In genomic region chr11:133833899-133834296, GRCh38 we compare ENCODE assay signal across 29 cellular contexts. TPM values are rescaled to one million over a fixed set of nuclear protein-coding genes. Genes with fewer than 3 reads are reported as not detected.
DNase-seq lines count a peak whose midpoint lies in the region; ATAC-seq and TF ChIP-seq lines count a peak whose summit lies in the region.
"Had no signal": no experiment of that assay in that cellular context is flagged by ENCODE, and none has a peak within 500 bp of the region (broad histone marks: within the 10 kb centered on the region; RNA-seq: fewer than 3 reads in every experiment).

No MANE protein-coding gene starts in this region.

- H3K36me3 ChIP-seq in tibial nerve, result no peaks in the 10 kb centered on the region
- no peaks in the 10 kb centered on the region for H3K36me3 ChIP-seq in mesendoderm (ENCODE audit: control insufficient read depth, insufficient read depth, low read length)
- H3K36me3 ChIP-seq: colonic mucosa, thyroid gland had no signal

- no peak overlapping the region for H3K56ac ChIP-seq in mesendoderm (ENCODE audit: low read length)

- H3K23ac ChIP-seq in mesendoderm (ENCODE audit: low read length), result no peak overlapping the region

- no peak overlapping the region for H3K4me2 ChIP-seq in mesendoderm (ENCODE audit: low read length)
- H3K4me2 ChIP-seq: GM23338 had no signal

- intact Hi-C loops in natural killer cell (cut with micrococcal nuclease), result no loop called here

- no peak overlapping the region for H2BK120ac ChIP-seq in mesendoderm (ENCODE audit: low read depth, low read length)

- H3K36me3 Mint-ChIP-seq in natural killer cell, result no peaks in the 10 kb centered on the region
- no peaks in the 10 kb centered on the region for H3K36me3 Mint-ChIP-seq in natural killer cell treated with Interleukin-12 subunit alpha and Interleukin-12 subunit beta and Interleukin-15 and Interleukin-18, amount 100 ng/mL, for 72 hours
- H3K36me3 Mint-ChIP-seq: activated naive CD4-positive, alpha-beta T cell treated with anti-CD3 and anti-CD28 coated beads, Interleukin-2, amount 50 U/mL, for 72 hours; CD4-positive, CD25-positive, alpha-beta regulatory T cell had no signal

- H3K27me3 Mint-ChIP-seq in natural killer cell (ENCODE audit: low read depth in 2 of 2), result no peaks in the 10 kb centered on the region
- H3K27me3 Mint-ChIP-seq in natural killer cell treated with Interleukin-12 subunit alpha and Interleukin-12 subunit beta and Interleukin-15 and Interleukin-18, amount 100 ng/mL, for 72 hours, result peaks cover 3 to 10% of the 10 kb centered on the region in 2 donors
- H3K27me3 Mint-ChIP-seq: CD4-positive, CD25-positive, alpha-beta regulatory T cell had no signal

- peak overlapping the region; percentile 40 for H3K4me3 Mint-ChIP-seq in natural killer cell
- H3K4me3 Mint-ChIP-seq in natural killer cell treated with Interleukin-12 subunit alpha and Interleukin-12 subunit beta and Interleukin-15 and Interleukin-18, amount 100 ng/mL, for 72 hours, result no peak overlapping the region
- H3K4me3 Mint-ChIP-seq: CD4-positive, CD25-positive, alpha-beta regulatory T cell; GM23338 had no signal

- peak overlapping the region in 3 of 4 donors; percentile 7 to 64 (median 55) for H3K27ac ChIP-seq in tibial nerve
- no peak overlapping the region for H3K27ac ChIP-seq in mesendoderm (ENCODE audit: low read depth, low read length)
- H3K27ac ChIP-seq: colonic mucosa, parathyroid adenoma, thyroid gland had no signal

- H3K79me2 ChIP-seq in mesendoderm (ENCODE audit: control insufficient read depth, insufficient read depth, low read length), result no peaks in the 10 kb centered on the region
- H3K79me2 ChIP-seq: parathyroid adenoma had no signal

- peak; percentile 8 for DNase-seq in NCI-H345 treated with DMSO at 0.1 percent for 48 hours (lab: John Stamatoyannopoulos, UW; ENCODE audit: unreplicated experiment)
- DNase-seq in NCI-H345 (lab: John Stamatoyannopoulos, UW), result no peak
- DNase-seq in natural killer cell, result no peak
- DNase-seq in natural killer cell treated with Interleukin-12 subunit alpha and Interleukin-12 subunit beta and Interleukin-15 and Interleukin-18, amount 100 ng/mL, for 72 hours (ENCODE audit: low spot score), result no peak
- peak; percentile 57 for DNase-seq in left kidney (ENCODE audit: low read depth, low spot score)
- DNase-seq in tibial nerve (ENCODE audit: low spot score in 2 of 2), result no peak
- DNase-seq in mesendoderm, result no peak
- DNase-seq: aorta; CD4-positive, CD25-positive, alpha-beta regulatory T cell; colonic mucosa; NCI-H146; NCI-H2171; NCI-H524 treated with DMSO at 0.1 percent for 48 hours; retina; Right ventricle myocardium superior; stimulated activated CD8-positive, alpha-beta memory T cell treated with anti-CD3 and anti-CD28 coated beads, Interleukin-4, amount 100 ng/mL, for 48 hours; T-helper 2 cell; thyroid gland had no signal

- H3K9me3 Mint-ChIP-seq in natural killer cell, result no peaks in the 10 kb centered on the region
- no peaks in the 10 kb centered on the region for H3K9me3 Mint-ChIP-seq in natural killer cell treated with Interleukin-12 subunit alpha and Interleukin-12 subunit beta and Interleukin-15 and Interleukin-18, amount 100 ng/mL, for 72 hours

- H3K9ac ChIP-seq in mesendoderm (ENCODE audit: low read length), result no peak overlapping the region
- H3K9ac ChIP-seq: parathyroid adenoma had no signal

- no peak overlapping the region for H3K4me3 ChIP-seq in tibial nerve
- H3K4me3 ChIP-seq in mesendoderm (ENCODE audit: low read length), result no peak overlapping the region
- H3K4me3 ChIP-seq: colonic mucosa, GM23338, thyroid gland had no signal

- H4K8ac ChIP-seq in mesendoderm (ENCODE audit: low read depth, low read length), result no peak overlapping the region

- ATAC-seq in natural killer cell (no peak), GM19324 (IDR thresholded peaks at IDR 0.05; ENCODE audit: low FRiP score, unreplicated experiment) (no peak)
- ATAC-seq in natural killer cell treated with Interleukin-12 subunit alpha and Interleukin-12 subunit beta and Interleukin-15 and Interleukin-18, amount 100 ng/mL, for 72 hours, result no peak
- ATAC-seq: GM23338; naive thymus-derived CD8-positive, alpha-beta T cell; Panc1 had no signal

- no peak for TF ChIP-seq POLR2A in tibial nerve (IDR thresholded peaks at IDR 0.05)

- no peak overlapping the region for H2BK15ac ChIP-seq in mesendoderm (replicated peaks; ENCODE audit: low read depth)

- no peak for TF ChIP-seq CTCF in natural killer cell (IDR thresholded peaks at IDR 0.05)
- no peak for TF ChIP-seq CTCF in tibial nerve (IDR thresholded peaks at IDR 0.05)

- peaks cover 15 to 24% of the 10 kb centered on the region in 2 donors for H3K4me1 Mint-ChIP-seq in natural killer cell
- H3K4me1 Mint-ChIP-seq in natural killer cell treated with Interleukin-12 subunit alpha and Interleukin-12 subunit beta and Interleukin-15 and Interleukin-18, amount 100 ng/mL, for 72 hours (ENCODE audit: low read depth in 2 of 2), result peaks cover 4 to 20% of the 10 kb centered on the region in 2 donors

- no peak overlapping the region for H3K27ac Mint-ChIP-seq in natural killer cell
- peak overlapping the region in 1 of 2 donors; percentile 24 for H3K27ac Mint-ChIP-seq in natural killer cell treated with Interleukin-12 subunit alpha and Interleukin-12 subunit beta and Interleukin-15 and Interleukin-18, amount 100 ng/mL, for 72 hours
- H3K27ac Mint-ChIP-seq: GM23338; naive thymus-derived CD8-positive, alpha-beta T cell had no signal

- TF ChIP-seq EP300 in tibial nerve (IDR thresholded peaks at IDR 0.05), result no peak

- H3K27me3 ChIP-seq in tibial nerve (no peaks in the 10 kb centered on the region), mesendoderm (ENCODE audit: insufficient read depth, low read length, poor library complexity) (no peaks in the 10 kb centered on the region)
- H3K27me3 ChIP-seq: colonic mucosa, thyroid gland had no signal

- no peak overlapping the region for H2BK5ac ChIP-seq in mesendoderm (ENCODE audit: low read length)

- no peaks in the 10 kb centered on the region for H3K9me3 ChIP-seq in tibial nerve
- H3K9me3 ChIP-seq: colonic mucosa, thyroid gland had no signal

- no peaks in the 10 kb centered on the region for H3K79me1 ChIP-seq in mesendoderm (ENCODE audit: low read length)

- 73 to 76% methylated on average over 8 to 9 of the region's 9 CpGs for WGBS in tibial nerve, 2 donors
- WGBS in mesendoderm (ENCODE audit: extremely low coverage, insufficient coverage, low lambda C conversion rate), result no CpG with 5 or more reads among the region's 9 CpGs

- H3K4ac ChIP-seq in mesendoderm (ENCODE audit: low read depth, low read length), result no peak overlapping the region

- no peak overlapping the region for H2AK5ac ChIP-seq in mesendoderm (ENCODE audit: low read length)

- no peak overlapping the region for H3K18ac ChIP-seq in mesendoderm (ENCODE audit: low read length)

- no peak overlapping the region for H4K5ac ChIP-seq in mesendoderm (ENCODE audit: low read length)

- no peaks in the 10 kb centered on the region for H3K4me1 ChIP-seq in tibial nerve
- H3K4me1 ChIP-seq in mesendoderm (ENCODE audit: control insufficient read depth, low read depth, low read length), result no peaks in the 10 kb centered on the region
- H3K4me1 ChIP-seq: colonic mucosa, parathyroid adenoma, thyroid gland had no signal

RNA-seq across cellular contexts. Expression of gene SPATA19, which starts 11.4 kb away (rescaled TPM):
- total RNA-seq in natural killer cell (not detected), tibial nerve (not detected)
- not detected for total RNA-seq in natural killer cell treated with Interleukin-12 subunit alpha and Interleukin-12 subunit beta and Interleukin-15 and Interleukin-18, amount 100 ng/mL, for 72 hours
- not detected for polyA plus RNA-seq in mesendoderm (2013, experiment 1 of 2)
- polyA plus RNA-seq in mesendoderm (2013, experiment 2 of 2), result not detected
- total RNA-seq: activated naive CD4-positive, alpha-beta T cell treated with anti-CD3 and anti-CD28 coated beads, Interleukin-2, amount 50 U/mL, for 72 hours; aorta; CD4-positive, CD25-positive, alpha-beta regulatory T cell; colonic mucosa; Daoy; fibroblast of villous mesenchyme; GM23338; LHCN-M2; liver; mononuclear cell; naive thymus-derived CD8-positive, alpha-beta T cell; Right ventricle myocardium superior had no signal
- polyA plus RNA-seq: aorta; CD4-positive, CD25-positive, alpha-beta regulatory T cell; GM23338; liver; naive thymus-derived CD8-positive, alpha-beta T cell had no signal

Comparison
In these comparisons a context has a peak if more than half of its experiments do, and no peak if none do; other contexts are left out.
1. DNase-seq: peak in NCI-H345 treated with DMSO at 0.1 percent for 48 hours (single experiment) and left kidney (single experiment); none in NCI-H345 (single experiment), natural killer cell (single experiment), natural killer cell treated with Interleukin-12 subunit alpha and Interleukin-12 subunit beta and Interleukin-15 and Interleukin-18, amount 100 ng/mL, for 72 hours (single experiment), tibial nerve (0 of 2) and mesendoderm (single experiment).